Comparison of ENCODE assay signal across 35 cellular contexts in genomic region chr7:47273974-47274766, GRCh38.
"Had no signal": no experiment of that assay in that cellular context is flagged by ENCODE, and none has a peak within 500 bp of the region (broad histone marks: within the 10 kb centered on the region; RNA-seq: fewer than 3 reads in every experiment).

No MANE protein-coding gene starts in this region.

- H3K4me3 ChIP-seq: PC-9 had no signal

- H3K4me1 Mint-ChIP-seq: activated B cell treated with CpG ODN at 0.5 μM for 24 hours, brain had no signal

- H3K4me3 Mint-ChIP-seq: activated B cell treated with CpG ODN at 0.5 μM for 24 hours; activated CD4-positive, alpha-beta memory T cell treated with anti-CD3 and anti-CD28 coated beads for 36 hours; activated naive CD4-positive, alpha-beta T cell treated with anti-CD3 and anti-CD28 coated beads for 36 hours; activated naive CD8-positive, alpha-beta T cell; activated naive CD8-positive, alpha-beta T cell treated with anti-CD3 and anti-CD28 coated beads, Interleukin-2, amount 50 U/mL, for 24 hours; activated T-cell treated with anti-CD3 and anti-CD28 coated beads, Interleukin-2, amount 50 U/mL, for 4 hours; activated T-helper 1 cell treated with anti-CD3 and anti-CD28 coated beads, Interleukin-12 subunit alpha, Interleukin-12 subunit beta, Interleukin-2, Interleukin-4 antibody, amounts not matched to agents 30 ng/mL and 10 ng/mL and 1 ng/mL, durations not matched to agents 14 hours and 24 hours and 36 hours; brain had no signal

- H3K27ac Mint-ChIP-seq: activated B cell treated with CpG ODN at 0.5 μM for 24 hours; activated CD4-positive, alpha-beta memory T cell treated with anti-CD3 and anti-CD28 coated beads for 36 hours; activated naive CD4-positive, alpha-beta T cell treated with anti-CD3 and anti-CD28 coated beads for 36 hours; activated naive CD8-positive, alpha-beta T cell; activated naive CD8-positive, alpha-beta T cell treated with anti-CD3 and anti-CD28 coated beads, Interleukin-2, amount 50 U/mL, for 24 hours; activated T-helper 1 cell treated with anti-CD3 and anti-CD28 coated beads, Interleukin-12 subunit alpha, Interleukin-12 subunit beta, Interleukin-2, Interleukin-4 antibody, amounts not matched to agents 30 ng/mL and 10 ng/mL and 1 ng/mL, durations not matched to agents 14 hours and 24 hours and 36 hours; brain had no signal

- DNase-seq: activated B cell treated with CpG ODN at 0.5 μM for 24 hours; activated CD4-positive, alpha-beta memory T cell treated with anti-CD3 and anti-CD28 coated beads for 36 hours; activated CD4-positive, alpha-beta T cell treated with anti-CD3 and anti-CD28 coated beads for 4 hours; activated CD4-positive, alpha-beta T cell treated with anti-CD3 and anti-CD28 coated beads, Interleukin-2, amount 50 U/mL, for 1 hour; activated CD4-positive, CD25-positive, alpha-beta regulatory T cell treated with anti-CD3 and anti-CD28 coated beads, Interleukin-2, amount 50 U/mL, for 72 hours; activated CD8-positive, alpha-beta memory T cell treated with anti-CD3 and anti-CD28 coated beads, Interleukin-2, amount 50 U/mL, for 4 hours; activated gamma-delta T cell treated with Interleukin-2 at 50 U/mL for 16 hours; activated naive CD4-positive, alpha-beta T cell treated with anti-CD3 and anti-CD28 coated beads for 36 hours; activated naive CD8-positive, alpha-beta T cell treated with anti-CD3 and anti-CD28 coated beads, Interleukin-2, amount 50 U/mL, for 24 hours; activated T-cell treated with anti-CD3 and anti-CD28 coated beads for 4 hours; activated T-cell treated with anti-CD3 and anti-CD28 coated beads, Interleukin-2, amount 50 U/mL, for 4 hours; anterior cingulate cortex; NCI-H1092 treated with DMSO at 0.1 percent for 48 hours; NCI-H1417; NCI-H146; NCI-H187; NCI-H2029 treated with DMSO at 0.1 percent for 48 hours; NCI-H2107; NCI-H226; NCI-H526; NCI-H748 treated with DMSO at 0.1 percent for 48 hours; NK-92 treated with Interleukin-12 subunit alpha and Interleukin-12 subunit beta, amount 100 ng/mL, for 24 hours; PC-9; SIG-M5; SW 1271; T-helper 1 cell; T-helper 2 cell; T-helper 9 cell had no signal

- H3K36me3 Mint-ChIP-seq: activated CD4-positive, alpha-beta memory T cell treated with anti-CD3 and anti-CD28 coated beads for 36 hours; activated naive CD8-positive, alpha-beta T cell had no signal

- H3K27ac ChIP-seq: KMS-11, PC-9, RWPE1, VCaP had no signal

- ATAC-seq: activated naive CD8-positive, alpha-beta T cell treated with anti-CD3 and anti-CD28 coated beads, Interleukin-2, amount 50 U/mL, for 24 hours; activated T-cell treated with anti-CD3 and anti-CD28 coated beads, Interleukin-2, amount 50 U/mL, for 4 hours; Right ventricle myocardium inferior had no signal

- H3K27me3 Mint-ChIP-seq: activated B cell treated with CpG ODN at 0.5 μM for 24 hours; activated CD4-positive, alpha-beta memory T cell treated with anti-CD3 and anti-CD28 coated beads for 36 hours; activated naive CD8-positive, alpha-beta T cell; activated naive CD8-positive, alpha-beta T cell treated with anti-CD3 and anti-CD28 coated beads, Interleukin-2, amount 50 U/mL, for 24 hours had no signal

- H3K9me3 Mint-ChIP-seq: activated B cell treated with CpG ODN at 0.5 μM for 24 hours; activated CD4-positive, alpha-beta memory T cell treated with anti-CD3 and anti-CD28 coated beads for 36 hours; activated naive CD4-positive, alpha-beta T cell treated with anti-CD3 and anti-CD28 coated beads for 36 hours; activated T-cell treated with anti-CD3 and anti-CD28 coated beads, Interleukin-2, amount 50 U/mL, for 4 hours; activated T-helper 1 cell treated with anti-CD3 and anti-CD28 coated beads, Interleukin-12 subunit alpha, Interleukin-12 subunit beta, Interleukin-2, Interleukin-4 antibody, amounts not matched to agents 30 ng/mL and 10 ng/mL and 1 ng/mL, durations not matched to agents 14 hours and 24 hours and 36 hours had no signal
